ENCODE assay signal across 18 cellular contexts in the genomic region with DNA sequence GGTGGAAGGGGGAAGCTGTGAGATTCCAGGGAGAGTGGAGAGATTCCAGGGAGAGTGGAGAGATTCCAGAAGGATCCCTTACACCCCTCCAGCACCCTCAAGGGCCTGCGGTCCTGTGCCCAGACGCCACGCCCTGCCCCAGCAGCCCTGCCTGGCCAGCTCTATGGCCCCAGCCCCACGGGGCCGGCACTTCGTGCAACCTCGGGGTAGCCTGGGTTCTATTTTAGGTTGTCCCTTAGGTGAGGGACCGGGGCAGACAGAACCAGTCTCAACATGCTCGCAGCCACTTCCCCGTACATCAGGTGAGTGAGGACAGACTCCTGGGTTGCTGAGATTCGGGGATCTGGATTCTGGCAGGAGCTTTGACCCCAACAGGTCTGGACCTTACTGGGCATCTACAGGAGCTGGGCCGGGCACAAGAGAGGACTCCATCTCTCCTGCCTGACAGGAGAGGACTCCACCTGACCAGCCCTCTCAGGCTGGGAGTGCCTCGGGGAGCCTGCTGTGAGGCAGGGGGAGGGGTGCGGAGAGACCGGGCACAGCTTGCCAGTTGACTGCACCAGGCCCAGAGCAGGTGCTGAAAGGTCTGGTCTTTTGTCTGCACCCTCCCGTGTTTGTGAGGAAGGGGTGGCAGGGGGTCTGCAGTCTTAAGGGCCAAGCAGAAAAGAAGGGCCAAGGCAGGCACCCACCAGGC. TPM values are rescaled to one million over a fixed set of nuclear protein-coding genes. Genes with fewer than 3 reads are reported as not detected.
A peak's percentile ranks its signal among the peaks of the same experiment; 100 is the strongest.
DNase-seq lines count a peak whose midpoint lies in the region; ATAC-seq, FAIRE-seq and TF ChIP-seq lines count a peak whose summit lies in the region.
"Had no signal": no experiment of that assay in that cellular context is flagged by ENCODE, and none has a peak within 500 bp of the region (broad histone marks: within the 10 kb centered on the region; RNA-seq: fewer than 3 reads in every experiment).

No MANE protein-coding gene starts in this region.

- no peak for FAIRE-seq in urothelium cell line (lab: Jason Lieb, UNC)

- ATAC-seq in left lung: peak; percentile 44
- ATAC-seq in GM18867 (IDR thresholded peaks at IDR 0.05; ENCODE audit: unreplicated experiment): no peak
- ATAC-seq: activated CD8-positive, alpha-beta memory T cell treated with anti-CD3 and anti-CD28 coated beads, Interleukin-2, amount 10 ng/mL, durations not matched to agents 7 days and 5 days had no signal

- H3K36me3 ChIP-seq in HEK293 (ENCODE audit: control insufficient read depth in 2 of 2, insufficient read depth in 1 of 2, low read length in 2 of 2): peaks cover 0 to 42% of the 10 kb centered on the region in 2 experiments; a peak in 1 of 3 replicates
- H3K36me3 ChIP-seq in left lung: peaks cover 0 to 43% of the 10 kb centered on the region in 2 donors

- no peak overlapping the region for H3K4me3 ChIP-seq in HEK293 (ENCODE audit: low read depth, low read length)
- H3K4me3 ChIP-seq in left lung: no peak overlapping the region
- H3K4me3 ChIP-seq: PC-9, smooth muscle cell, tibial nerve had no signal

- CTCF ChIA-PET in HEK293 (lab: Yijun Ruan, JAX) (interaction anchor here (1.9 to 8.0 kb wide), 3 partner anchors 83 to 103 kb away, joined by 6 to 99 read pairs (median 15); no protein-coding TSS in a partner anchor), RWPE1 (lab: Yijun Ruan, JAX) (interaction anchor here (0.7 to 0.9 kb wide), 2 partner anchors 109 to 113 kb away, joined by 3 to 5 read pairs; no protein-coding TSS in a partner anchor)

- DNase-seq in DMS53 (lab: John Stamatoyannopoulos, UW) (peak; percentile 51), DMS53 treated with DMSO at 0.1 percent for 48 hours (lab: John Stamatoyannopoulos, UW; ENCODE audit: unreplicated experiment) (no peak), RWPE1 (ENCODE audit: low spot score) (no peak), left lung (peak in 1 of 2 donors; percentile 38), urothelium cell line (ENCODE audit: low spot score) (no peak), glomerular visceral epithelial cell (ENCODE audit: extremely low spot score) (no peak)
- DNase-seq: activated CD4-positive, CD25-positive, alpha-beta regulatory T cell; activated CD8-positive, alpha-beta memory T cell treated with anti-CD3 and anti-CD28 coated beads, Interleukin-2, amount 10 ng/mL, durations not matched to agents 7 days and 5 days; CD4-positive, CD25-positive, alpha-beta regulatory T cell; effector CD4-positive, alpha-beta T cell; HFFc6; hypothalamus; NCI-H446; PC-9 had no signal

- H3K9me3 ChIP-seq in HEK293 (ENCODE audit: control insufficient read depth, insufficient read depth, low read depth, low read length): no peaks in the 10 kb centered on the region
- H3K9me3 ChIP-seq in left lung: no peaks in the 10 kb centered on the region
- H3K9me3 ChIP-seq: tibial nerve had no signal

- POLR2A ChIA-PET in HEK293 (lab: Yijun Ruan, JAX): no interaction called here
- POLR2A ChIA-PET in RWPE1 (lab: Yijun Ruan, JAX; ENCODE audit: low non-redundant PET): interaction anchor here (0.5 kb wide), 1 partner anchor 57 kb away, joined by 5 read pairs; no protein-coding TSS in a partner anchor

- TF ChIP-seq CTCF in HEK293 (tag by site-specific recombination; IDR thresholded peaks at IDR 0.05) (no peak), RWPE1 (conservative IDR thresholded peaks at IDR 0.05; ENCODE audit: low read depth) (no peak), left lung (IDR thresholded peaks at IDR 0.05) (no peak)

- H3K4me1 ChIP-seq in HEK293 (ENCODE audit: control insufficient read depth, insufficient read depth, low read length): no peaks in the 10 kb centered on the region
- H3K4me1 ChIP-seq in left lung: peaks cover 9 to 47% of the 10 kb centered on the region in 2 donors

- H3K27ac ChIP-seq in HEK293 (ENCODE audit: extremely low read depth, low read depth, low read length) (no peak overlapping the region), RWPE1 (peak overlapping the region; percentile 44), left lung (peak overlapping the region in 1 of 2 donors; percentile 23)
- H3K27ac ChIP-seq: PC-9, tibial nerve had no signal

- intact Hi-C loops in left lung (cut with DNase I): no loop called here

- H3K27me3 ChIP-seq in left lung: no peaks in the 10 kb centered on the region

TF ChIP-seq in HEK293, 187 proteins besides CTCF, POLR2A, EP300 and RAD21:
- TF ChIP-seq ZNF555 (tag by site-specific recombination; conservative IDR thresholded peaks at IDR 0.05) (no peak), ZBTB48 (tag by site-specific recombination; IDR thresholded peaks at IDR 0.05) (peak; percentile 76; the same call in 1 of the 2 replicates), ZNF776 (tag by site-specific recombination; IDR thresholded peaks at IDR 0.05; ENCODE audit: borderline replicate concordance) (no peak), PRDM1 (tag by site-specific recombination; IDR thresholded peaks at IDR 0.05) (0 out of 2 replicates have a peak, but pooled peaks have one; percentile 15), ZNF366 (tag by site-specific recombination; conservative IDR thresholded peaks at IDR 0.05) (no peak), ZNF2 (tag by site-specific recombination; IDR thresholded peaks at IDR 0.05) (no peak), ZIC2 (tag by site-specific recombination; IDR thresholded peaks at IDR 0.05) (peak; percentile 22; the same call in 1 of the 2 replicates)
TF ChIP-seq in HEK293: peak in this region for 3.

RNA-seq across cellular contexts. Expression of a gene that starts 8.5 kb away (rescaled TPM):
- total RNA-seq in left lung: 10 to 100 TPM; 11.5 to 16.8 TPM
